In the genomic region with DNA sequence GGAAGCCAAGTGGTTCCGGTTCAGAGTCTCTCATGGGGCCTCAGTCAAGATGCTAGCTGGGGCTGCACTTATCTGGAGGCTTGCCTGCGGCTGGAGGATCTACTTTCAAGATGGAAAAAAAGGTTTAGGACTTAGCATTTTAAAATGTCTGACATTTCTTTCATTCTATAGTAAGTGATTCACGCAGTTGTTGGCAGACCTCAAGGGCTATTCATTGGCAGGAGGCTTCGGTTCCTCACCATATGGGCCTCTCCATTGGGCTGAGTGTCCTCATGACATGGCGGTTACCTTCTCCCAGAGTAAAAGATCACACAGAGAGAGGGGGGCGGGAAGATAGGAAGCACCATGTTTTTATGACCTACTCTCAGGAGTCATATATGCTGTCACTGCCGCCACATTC, we compare ENCODE assay signal across 20 cellular contexts.
DNase-seq lines count a peak whose midpoint lies in the region; ATAC-seq, FAIRE-seq and TF ChIP-seq lines count a peak whose summit lies in the region.
"Had no signal": no experiment of that assay in that cellular context is flagged by ENCODE, and none has a peak within 500 bp of the region (broad histone marks: within the 10 kb centered on the region; RNA-seq: fewer than 3 reads in every experiment).

No MANE protein-coding gene starts in this region.

- no peak overlapping the region for H3K4me3 Mint-ChIP-seq in astrocyte (ENCODE audit: unreplicated experiment)
- H3K4me3 Mint-ChIP-seq: B cell; CD4-positive, CD25-positive, alpha-beta regulatory T cell; IgD-negative memory B cell had no signal

- no peak overlapping the region for H3K9ac ChIP-seq in astrocyte (ENCODE audit: low read length)
- H3K9ac ChIP-seq: GM23248 had no signal

- DNase-seq in HTR-8/SVneo (ENCODE audit: insufficient read length, low spot score): no peak
- peak; percentile 59 for DNase-seq in astrocyte (ENCODE audit: low read depth)
- DNase-seq in fibroblast of the aortic adventitia (ENCODE audit: low read depth): peak; percentile 27
- DNase-seq in NCI-H2196 treated with DMSO at 0.1 percent for 48 hours (lab: John Stamatoyannopoulos, UW; ENCODE audit: unreplicated experiment): no peak
- no peak for DNase-seq in SW480 (ENCODE audit: low spot score)
- DNase-seq in GF-D8 (lab: John Stamatoyannopoulos, UW): no peak
- DNase-seq: Caco-2; CD4-positive, CD25-positive, alpha-beta regulatory T cell; DMS153; GM23248; HCEC 1CT; Kasumi-1; NCI-H1105 treated with DMSO at 0.1 percent for 48 hours; NCI-H187; NCI-H774; RPMI8226; SIG-M5 had no signal

- H3K4me1 Mint-ChIP-seq in astrocyte (ENCODE audit: low read depth, unreplicated experiment): no peaks in the 10 kb centered on the region
- H3K4me1 Mint-ChIP-seq: B cell; CD4-positive, CD25-positive, alpha-beta regulatory T cell; IgD-negative memory B cell had no signal

- peak; percentile 38 for FAIRE-seq in HTR-8/SVneo (lab: Jason Lieb, UNC)
- FAIRE-seq in astrocyte (lab: Jason Lieb, UNC): no peak

- H2AFZ ChIP-seq in astrocyte (ENCODE audit: low read depth, low read length): peak overlapping the region; percentile 46
- H2AFZ ChIP-seq: GM23248 had no signal

- peaks cover 7% of the 10 kb centered on the region for H3K27me3 Mint-ChIP-seq in astrocyte (ENCODE audit: low read depth, unreplicated experiment)
- H3K27me3 Mint-ChIP-seq: IgD-negative memory B cell had no signal

- H3K79me2 ChIP-seq in astrocyte (ENCODE audit: insufficient read depth, low read length): no peaks in the 10 kb centered on the region

- ATAC-seq in HG02981 (IDR thresholded peaks at IDR 0.05; ENCODE audit: unreplicated experiment): no peak

- H3K36me3 ChIP-seq in astrocyte (ENCODE audit: insufficient read depth, low read length): no peaks in the 10 kb centered on the region

- no peak for TF ChIP-seq CTCF in astrocyte (IDR thresholded peaks at IDR 0.05; ENCODE audit: insufficient read depth, low read depth, low read length)
- TF ChIP-seq CTCF in fibroblast of the aortic adventitia (IDR thresholded peaks at IDR 0.05; ENCODE audit: insufficient read depth, low read length): no peak

- H3K9me3 ChIP-seq in astrocyte (ENCODE audit: insufficient read depth, low read depth, low read length): no peaks in the 10 kb centered on the region
- H3K9me3 ChIP-seq: Caco-2 had no signal

- H4K20me1 ChIP-seq in astrocyte (ENCODE audit: insufficient read depth, low read length): no peaks in the 10 kb centered on the region

- H3K4me1 ChIP-seq in astrocyte (ENCODE audit: insufficient read depth, low read length): peaks cover 12% of the 10 kb centered on the region
- H3K4me1 ChIP-seq: Caco-2 had no signal

- H3K27ac Mint-ChIP-seq in astrocyte (ENCODE audit: unreplicated experiment): no peak overlapping the region
- H3K27ac Mint-ChIP-seq: B cell; CD4-positive, CD25-positive, alpha-beta regulatory T cell; IgD-negative memory B cell had no signal

- H3K27ac ChIP-seq in astrocyte (ENCODE audit: low read depth, low read length): peak overlapping the region; percentile 21
- H3K27ac ChIP-seq: GM23248 had no signal

- H3K4me3 ChIP-seq in astrocyte (ENCODE audit: insufficient read depth, low read depth, low read length): no peak overlapping the region
- no peak overlapping the region for H3K4me3 ChIP-seq in fibroblast of the aortic adventitia (ENCODE audit: low read depth, low read length)
- H3K4me3 ChIP-seq: GM23248 had no signal

- H3K27me3 ChIP-seq in astrocyte (ENCODE audit: insufficient read depth, low read length): no peaks in the 10 kb centered on the region

- no peaks in the 10 kb centered on the region for H3K36me3 Mint-ChIP-seq in astrocyte (ENCODE audit: low read depth, unreplicated experiment)
- H3K36me3 Mint-ChIP-seq: CD4-positive, CD25-positive, alpha-beta regulatory T cell; IgD-negative memory B cell had no signal

- H3K9me3 Mint-ChIP-seq in astrocyte (ENCODE audit: unreplicated experiment): peaks cover 3% of the 10 kb centered on the region

- H3K4me2 ChIP-seq in astrocyte (ENCODE audit: low read length): peak overlapping the region; percentile 12

Comparison
In these comparisons a context has a peak if more than half of its experiments do, and no peak if none do; other contexts are left out.
1. DNase-seq: peak in astrocyte (single experiment) and fibroblast of the aortic adventitia (single experiment); none in HTR-8/SVneo (single experiment), NCI-H2196 treated with DMSO at 0.1 percent for 48 hours (single experiment), SW480 (single experiment) and GF-D8 (single experiment).